20 cellular contexts compared by ENCODE assay signal in the genomic region with DNA sequence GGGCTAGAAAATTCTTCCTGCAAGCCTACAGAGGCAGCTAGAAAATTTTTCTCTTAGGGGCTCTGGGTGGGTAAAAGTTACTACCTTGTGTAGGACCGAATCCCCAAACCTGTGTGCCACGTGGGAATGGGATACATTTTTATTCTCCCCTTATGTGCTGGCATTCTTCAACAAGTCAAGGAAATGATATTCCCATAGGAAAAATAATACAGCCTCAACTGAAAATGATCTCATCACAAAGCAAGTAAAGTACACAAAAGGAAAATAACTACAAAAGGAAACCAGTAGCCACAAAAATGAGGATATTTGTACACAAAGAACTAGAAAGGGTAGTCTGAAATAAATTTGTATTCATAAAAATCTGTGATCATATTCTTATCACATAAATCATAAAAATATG.
DNase-seq lines count a peak whose midpoint lies in the region; ATAC-seq, FAIRE-seq and TF ChIP-seq lines count a peak whose summit lies in the region.
"Had no signal": no experiment of that assay in that cellular context is flagged by ENCODE, and none has a peak within 500 bp of the region (broad histone marks: within the 10 kb centered on the region; RNA-seq: fewer than 3 reads in every experiment).

No MANE protein-coding gene starts in this region.

- peaks cover 31 to 46% of the 10 kb centered on the region in 2 experiments for H3K4me1 ChIP-seq in HCT116 (ENCODE audit: control insufficient read depth in 1 of 2, insufficient read depth in 2 of 2, low read length in 2 of 2)
- no peaks in the 10 kb centered on the region for H3K4me1 ChIP-seq in neuronal stem cell (ENCODE audit: control insufficient read depth in 2 of 2, insufficient read depth in 1 of 2, low read depth in 1 of 2, low read length in 2 of 2)
- no peaks in the 10 kb centered on the region for H3K4me1 ChIP-seq in prostate gland (replicated peaks)
- H3K4me1 ChIP-seq: A549, BE2C had no signal

- no peak for ATAC-seq in HCT116
- ATAC-seq: A549 had no signal

- no peaks in the 10 kb centered on the region for H3K79me2 ChIP-seq in HCT116 (ENCODE audit: insufficient read depth, low read length)

- TF ChIP-seq POLR2A in HCT116 (IDR thresholded peaks at IDR 0.05; ENCODE audit: borderline replicate concordance, extremely low read depth, insufficient read depth, insufficient read length): no peak
- no peak for TF ChIP-seq POLR2A in prostate gland (IDR thresholded peaks at IDR 0.05)

- no peaks in the 10 kb centered on the region for H3K9me2 ChIP-seq in HCT116 (ENCODE audit: insufficient read depth)

- no peak overlapping the region for H2AK5ac ChIP-seq in neuronal stem cell (ENCODE audit: low read depth, low read length)

- RAD21 ChIA-PET in HCT116 (lab: Charles Lee; ENCODE audit: low non-redundant PET in 1 of 2, low total read pairs in 2 of 2, uncharacterized antibody in 2 of 2, unreplicated experiment in 2 of 2): no interaction called here

- H2AFZ ChIP-seq in HCT116 (ENCODE audit: low read depth, low read length, poor library complexity, severe bottlenecking) (peak overlapping the region; percentile 50), neuronal stem cell (ENCODE audit: low read length) (peak overlapping the region; percentile 75)

- intact Hi-C loops in HCT116 (cut with micrococcal nuclease): no loop called here
- intact Hi-C loops in prostate gland (cut with DNase I): no loop called here

- no peak for TF ChIP-seq RAD21 in HCT116 (IDR thresholded peaks at IDR 0.05; ENCODE audit: low read depth)

- peak; percentile 12 for FAIRE-seq in endometrium (lab: Jason Lieb, UNC)
- FAIRE-seq: A549, D721Med, H54 had no signal

- peak overlapping the region; percentile 15 for H3K9ac ChIP-seq in HCT116 (ENCODE audit: low read length)
- no peak overlapping the region for H3K9ac ChIP-seq in neuronal stem cell (ENCODE audit: low read depth, low read length, poor library complexity)
- H3K9ac ChIP-seq: KMS-11 had no signal

- H2BK5ac ChIP-seq in neuronal stem cell (ENCODE audit: low read length): no peak overlapping the region

- H3K27ac ChIP-seq in HCT116 (ENCODE audit: low read depth, low read length) (peak overlapping the region; percentile 77), neuronal stem cell (replicated peaks; ENCODE audit: low read length) (no peak overlapping the region), prostate gland (no peak overlapping the region)
- H3K27ac ChIP-seq: A549, KMS-11 had no signal

- H3K79me1 ChIP-seq in neuronal stem cell (ENCODE audit: low read depth, low read length): no peaks in the 10 kb centered on the region

- no peaks in the 10 kb centered on the region for H4K20me1 ChIP-seq in HCT116 (ENCODE audit: insufficient read depth)

- H3K14ac ChIP-seq in neuronal stem cell (ENCODE audit: low read length): no peak overlapping the region

- H2BK12ac ChIP-seq in neuronal stem cell (ENCODE audit: low read length): no peak overlapping the region

- H3K18ac ChIP-seq in neuronal stem cell (ENCODE audit: low read length): no peak overlapping the region

- H4K8ac ChIP-seq in neuronal stem cell (ENCODE audit: low read depth, low read length): no peak overlapping the region

- H3K27me3 ChIP-seq in HCT116 (ENCODE audit: insufficient read depth, low read length) (no peaks in the 10 kb centered on the region), neuronal stem cell (ENCODE audit: control insufficient read depth in 3 of 3, insufficient read depth in 3 of 3, low read depth in 1 of 3, low read length in 3 of 3) (no peaks in the 10 kb centered on the region), prostate gland (replicated peaks; ENCODE audit: insufficient read depth) (no peaks in the 10 kb centered on the region)
- H3K27me3 ChIP-seq: BE2C had no signal

- H4K91ac ChIP-seq in neuronal stem cell (ENCODE audit: low read depth, low read length, poor library complexity): no peak overlapping the region

- no peaks in the 10 kb centered on the region for H3K9me3 ChIP-seq in HCT116 (ENCODE audit: control insufficient read depth in 1 of 2, insufficient read depth in 1 of 2, low read depth in 1 of 2, low read length in 2 of 2)
- H3K9me3 ChIP-seq in neuronal stem cell (replicated peaks in 1 of 2; ENCODE audit: control insufficient read depth in 2 of 2, insufficient read depth in 1 of 2, low read depth in 1 of 2, low read length in 2 of 2): no peaks in the 10 kb centered on the region
- no peaks in the 10 kb centered on the region for H3K9me3 ChIP-seq in prostate gland
- H3K9me3 ChIP-seq: A549, BE2C had no signal

- H3K4me2 ChIP-seq in HCT116 (ENCODE audit: low read length) (peak overlapping the region; percentile 29), neuronal stem cell (ENCODE audit: insufficient read depth, low read length, poor library complexity, severe bottlenecking) (no peak overlapping the region)
- H3K4me2 ChIP-seq: A549, KMS-11 had no signal

- WGBS in neuronal stem cell (ENCODE audit: extremely low coverage in 2 of 2, insufficient read length in 2 of 2, insufficient replicate concordance in 1 of 2), 2 donors: no CpG with 5 or more reads among the region's 2 CpGs
- 75% methylated on average over 2 of the region's 2 CpGs for WGBS in prostate gland

- no TSS peak for BruUV-seq in HCT116 (replicated peaks; lab: Mats Ljungman, UMichigan)

- CTCF ChIA-PET in HCT116 (lab: Charles Lee): no interaction called here

- H3K4me3 ChIP-seq in HCT116 (replicated peaks in 1 of 2; ENCODE audit: low read depth in 1 of 2, low read length in 2 of 2) (no peak overlapping the region), neuronal stem cell (ENCODE audit: low read length in 2 of 2) (no peak overlapping the region), prostate gland (no peak overlapping the region)
- H3K4me3 ChIP-seq: A549 had no signal

- DNase-seq in HCT116 (ENCODE audit: low read depth, low spot score): no peak
- peak; percentile 73 for DNase-seq in LHCN-M2 (ENCODE audit: low read depth)
- DNase-seq in neuronal stem cell (ENCODE audit: low spot score): no peak
- DNase-seq in prostate gland (ENCODE audit: low spot score): no peak
- DNase-seq in OCI-M1 (lab: John Stamatoyannopoulos, UW): no peak
- no peak for DNase-seq in nucleus accumbens (lab: John Stamatoyannopoulos, UW)
- DNase-seq in UCSD-AML1 (lab: John Stamatoyannopoulos, UW; ENCODE audit: unreplicated experiment): no peak
- DNase-seq: BE2C, DMS79, NCI-H1105, NCI-H146, NCI-H2029 treated with DMSO at 0.1 percent for 48 hours, NCI-H345, NCI-H526, Right ventricle myocardium superior had no signal

- no peak overlapping the region for H3K23ac ChIP-seq in neuronal stem cell (ENCODE audit: low read depth, low read length, poor library complexity)

- TF ChIP-seq CTCF in HCT116 (IDR thresholded peaks at IDR 0.05 in 2 of 3, conservative IDR thresholded peaks at IDR 0.05 in 1 of 3; ENCODE audit: borderline replicate concordance in 1 of 3, insufficient read depth in 1 of 3, low read depth in 2 of 3, low read length in 2 of 3) (no peak), prostate gland (IDR thresholded peaks at IDR 0.05) (no peak)

- POLR2A ChIA-PET in HCT116 (lab: Charles Lee): no interaction called here

- H3K4ac ChIP-seq in neuronal stem cell (ENCODE audit: low read length): no peak overlapping the region

- H3K36me3 ChIP-seq in HCT116 (ENCODE audit: control insufficient read depth in 1 of 2, insufficient read depth in 2 of 2, low read length in 2 of 2): no peaks in the 10 kb centered on the region
- H3K36me3 ChIP-seq in neuronal stem cell (replicated peaks in 1 of 2; ENCODE audit: control insufficient read depth in 2 of 2, insufficient read depth in 2 of 2, low read length in 2 of 2): no peaks in the 10 kb centered on the region
- no peaks in the 10 kb centered on the region for H3K36me3 ChIP-seq in prostate gland
- H3K36me3 ChIP-seq: BE2C had no signal

- no peak overlapping the region for H2BK15ac ChIP-seq in neuronal stem cell (ENCODE audit: low read length)

- H2BK120ac ChIP-seq in neuronal stem cell (ENCODE audit: low read depth, low read length): no peak overlapping the region

TF ChIP-seq in HCT116, 20 proteins besides CTCF, POLR2A, EP300 and RAD21:
- TF ChIP-seq CEBPB (IDR thresholded peaks at IDR 0.05; ENCODE audit: low read depth): no peak
